Comparison of ENCODE assay signal across 32 cellular contexts in the genomic region with DNA sequence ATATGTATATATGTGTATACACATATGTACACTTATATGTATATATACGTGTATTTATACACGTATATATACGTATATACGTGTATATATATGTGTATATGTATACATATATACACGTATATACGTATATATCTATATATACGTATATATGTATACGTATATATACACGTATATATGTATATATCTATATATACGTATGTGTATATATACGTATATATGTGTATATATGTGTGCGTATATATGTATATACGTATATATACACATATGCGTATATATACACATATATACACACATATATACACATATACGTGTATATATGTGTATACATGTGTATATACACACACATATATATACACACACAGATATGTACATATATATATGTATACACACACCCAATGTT.
"Had no signal": no experiment of that assay in that cellular context is flagged by ENCODE, and none has a peak within 500 bp of the region (broad histone marks: within the 10 kb centered on the region; RNA-seq: fewer than 3 reads in every experiment).

No MANE protein-coding gene starts in this region.

- DNase-seq: activated B cell treated with CpG ODN at 0.5 μM for 24 hours; activated CD4-positive, alpha-beta memory T cell treated with anti-CD3 and anti-CD28 coated beads for 36 hours; activated CD4-positive, alpha-beta T cell treated with anti-CD3 and anti-CD28 coated beads for 4 hours; activated CD4-positive, alpha-beta T cell treated with anti-CD3 and anti-CD28 coated beads, Interleukin-2, amount 10 ng/mL, durations not matched to agents 24 days and 14 days; activated CD4-positive, alpha-beta T cell treated with anti-CD3 and anti-CD28 coated beads, Interleukin-2, amount 50 U/mL, for 1 hour; activated CD4-positive, alpha-beta T cell treated with anti-CD3 and anti-CD28 coated beads, Interleukin-2, amount 50 U/mL, for 4 hours; activated CD4-positive, CD25-positive, alpha-beta regulatory T cell treated with anti-CD3 and anti-CD28 coated beads, Interleukin-2, amount 50 U/mL, for 72 hours; activated CD8-positive, alpha-beta memory T cell treated with anti-CD3 and anti-CD28 coated beads, Interleukin-2, amount 50 U/mL, for 4 hours; activated CD8-positive, alpha-beta T cell treated with anti-CD3 and anti-CD28 coated beads for 36 hours; activated effector memory CD4-positive, alpha-beta T cell treated with anti-CD3 and anti-CD28 coated beads, Interleukin-2, amount 50 U/mL, for 16 hours; activated gamma-delta T cell treated with Interleukin-2 at 50 U/mL for 16 hours; activated naive CD4-positive, alpha-beta T cell; activated naive CD4-positive, alpha-beta T cell treated with anti-CD3 and anti-CD28 coated beads for 36 hours; activated naive CD4-positive, alpha-beta T cell treated with anti-CD3 and anti-CD28 coated beads, Interleukin-2, amount 50 U/mL, for 16 hours; activated naive CD8-positive, alpha-beta T cell treated with anti-CD3 and anti-CD28 coated beads for 36 hours; activated T-cell treated with anti-CD3 and anti-CD28 coated beads for 4 hours; activated T-cell treated with anti-CD3 and anti-CD28 coated beads, Interleukin-2, amount 50 U/mL, for 1 hour; activated T-cell treated with anti-CD3 and anti-CD28 coated beads, Interleukin-2, amount 50 U/mL, for 4 hours; activated T-cell treated with anti-CD3 and anti-CD28 coated beads, Interleukin-2, amount 50 U/mL, for 72 hours; adrenal gland; amniotic stem cell; aorta; body of pancreas; brain microvascular endothelial cell; central memory CD4-positive, alpha-beta T cell; T-helper 2 cell; T-helper 9 cell had no signal

- ATAC-seq: activated CD8-positive, alpha-beta T cell treated with anti-CD3 and anti-CD28 coated beads for 36 hours; activated naive CD4-positive, alpha-beta T cell treated with anti-CD3 and anti-CD28 coated beads, Interleukin-2, amount 50 U/mL, for 72 hours; activated T-cell treated with anti-CD3 and anti-CD28 coated beads, Interleukin-2, amount 50 U/mL, for 4 hours; activated T-cell treated with anti-CD3 and anti-CD28 coated beads, Interleukin-2, amount 50 U/mL, for 72 hours; activated T-helper 17 cell treated with anti-CD3 and anti-CD28 coated beads, Interleukin-2, amount 50 U/mL, for 72 hours; body of pancreas had no signal

- H3K36me3 ChIP-seq: adrenal gland, brain microvascular endothelial cell, breast epithelium had no signal

- H3K27me3 ChIP-seq: adrenal gland, body of pancreas, brain microvascular endothelial cell, breast epithelium had no signal

- FAIRE-seq: astrocyte had no signal

- H3K27ac ChIP-seq: adrenal gland, body of pancreas, brain microvascular endothelial cell, breast epithelium, VCaP had no signal

- H3K4me3 ChIP-seq: adrenal gland, body of pancreas, breast epithelium had no signal

- H3K4me1 ChIP-seq: adrenal gland, body of pancreas, breast epithelium had no signal

- H3K9me3 ChIP-seq: adrenal gland, body of pancreas, breast epithelium had no signal
